ENCODE assay signal across 10 cellular contexts in the genomic region with DNA sequence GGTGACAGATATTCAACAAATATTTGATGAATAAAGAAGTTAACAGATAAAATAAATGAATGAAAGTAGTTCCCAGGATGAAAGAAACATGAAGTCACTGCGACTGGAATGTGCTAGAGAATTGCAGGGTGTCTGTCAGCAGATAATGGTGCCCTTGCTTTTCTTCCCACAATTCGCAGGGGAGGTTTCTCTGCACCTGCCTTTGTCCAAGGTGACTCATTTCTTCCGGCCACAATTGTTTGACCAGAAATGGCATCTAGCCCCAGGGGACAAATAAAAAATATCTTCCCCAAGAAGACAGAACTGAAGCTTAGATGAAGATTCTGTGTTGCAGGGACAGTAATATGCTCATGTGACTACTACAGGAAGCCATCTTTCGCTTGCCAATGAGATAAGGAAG.
DNase-seq lines count a peak whose midpoint lies in the region; ATAC-seq and TF ChIP-seq lines count a peak whose summit lies in the region.
"Had no signal": no experiment of that assay in that cellular context is flagged by ENCODE, and none has a peak within 500 bp of the region (broad histone marks: within the 10 kb centered on the region; RNA-seq: fewer than 3 reads in every experiment).

No MANE protein-coding gene starts in this region.

- H3K9me3 ChIP-seq in trophoblast cell (ENCODE audit: insufficient read depth, low read depth, low read length) = peaks cover 3% of the 10 kb centered on the region

- ATAC-seq in HG03095 (IDR thresholded peaks at IDR 0.05; ENCODE audit: unreplicated experiment) = no peak

- in situ Hi-C loops in astrocyte of the cerebellum (cut with HindIII; ENCODE audit: low sequenced_read_pairs) = no loop called here

- no peak overlapping the region for H3K14ac ChIP-seq in trophoblast cell (ENCODE audit: low read length)

- no peak overlapping the region for H4K91ac ChIP-seq in trophoblast cell (ENCODE audit: low read depth, low read length)

- no peak for TF ChIP-seq POLR2A in NB4 (IDR thresholded peaks at IDR 0.05; ENCODE audit: extremely low read depth, insufficient read length)

- no peak overlapping the region for H3K4me3 ChIP-seq in NB4 (ENCODE audit: low read depth, low read length)
- no peak overlapping the region for H3K4me3 ChIP-seq in astrocyte of the cerebellum (ENCODE audit: low read depth, low read length)
- no peak overlapping the region for H3K4me3 ChIP-seq in trophoblast cell (ENCODE audit: low read depth, low read length)

- no peak overlapping the region for H3K23ac ChIP-seq in trophoblast cell (ENCODE audit: low read length)

- no peak for TF ChIP-seq CTCF in NB4 (IDR thresholded peaks at IDR 0.05; ENCODE audit: low read depth, low read length)
- no peak for TF ChIP-seq CTCF in astrocyte of the cerebellum (IDR thresholded peaks at IDR 0.05; ENCODE audit: low read depth, low read length, missing control alignments)

- WGBS in trophoblast cell (ENCODE audit: extremely low coverage, insufficient coverage, insufficient read length) = no CpG with 5 or more reads among the region's 4 CpGs

- no peak overlapping the region for H4K12ac ChIP-seq in trophoblast cell (ENCODE audit: low read depth, low read length)

- DNase-seq in DMS53 (lab: John Stamatoyannopoulos, UW) (peak; percentile 15), DMS53 treated with DMSO at 0.1 percent for 48 hours (lab: John Stamatoyannopoulos, UW; ENCODE audit: unreplicated experiment) (no peak), NB4 (ENCODE audit: low read depth) (peak; percentile 94), astrocyte of the cerebellum (ENCODE audit: low read depth) (peak; percentile 5), trophoblast cell (peak; percentile 75 to 96), NCI-H2107 (lab: John Stamatoyannopoulos, UW) (no peak), amniotic stem cell (lab: John Stamatoyannopoulos, UW) (no peak)
- DNase-seq: GDM1 had no signal

- peaks cover 0 to 6% of the 10 kb centered on the region in 2 experiments for H3K4me1 ChIP-seq in trophoblast cell (ENCODE audit: control insufficient read depth in 1 of 2, insufficient read depth in 2 of 2, low read length in 2 of 2)

- no peak overlapping the region for H2BK12ac ChIP-seq in trophoblast cell (ENCODE audit: low read length)

- H2AK5ac ChIP-seq in trophoblast cell (ENCODE audit: low read length) = no peak overlapping the region

- H3K27ac ChIP-seq in trophoblast cell (ENCODE audit: low read depth, low read length) = peak overlapping the region; percentile 9
- H3K27ac ChIP-seq: VCaP had no signal

- no peak overlapping the region for H3K4ac ChIP-seq in trophoblast cell (ENCODE audit: low read depth, low read length)

- no peak overlapping the region for H3K9ac ChIP-seq in trophoblast cell (ENCODE audit: low read length)

- H3K4me2 ChIP-seq in trophoblast cell (ENCODE audit: low read length) = no peak overlapping the region

- H3K79me2 ChIP-seq in trophoblast cell (ENCODE audit: control insufficient read depth, insufficient read depth, low read length, poor library complexity) = no peaks in the 10 kb centered on the region

- no peak overlapping the region for H4K8ac ChIP-seq in trophoblast cell (ENCODE audit: low read depth, low read length)

- no peaks in the 10 kb centered on the region for H3K27me3 ChIP-seq in trophoblast cell (ENCODE audit: insufficient read depth, low read length)

- H2BK5ac ChIP-seq in trophoblast cell (ENCODE audit: low read depth, low read length, poor library complexity) = no peak overlapping the region

- H3K18ac ChIP-seq in trophoblast cell (ENCODE audit: low read length) = no peak overlapping the region

- H2AFZ ChIP-seq in trophoblast cell (ENCODE audit: insufficient read depth, low read length, poor library complexity) = no peak overlapping the region

- no peaks in the 10 kb centered on the region for H3K36me3 ChIP-seq in trophoblast cell (ENCODE audit: control insufficient read depth in 1 of 2, insufficient read depth in 2 of 2, low read length in 2 of 2)

- no peak overlapping the region for H2BK120ac ChIP-seq in trophoblast cell (ENCODE audit: insufficient read depth, low read length, poor library complexity)

- H3K79me1 ChIP-seq in trophoblast cell (ENCODE audit: low read length) = peaks cover 14% of the 10 kb centered on the region

Comparison
In these comparisons a context has a peak if more than half of its experiments do, and no peak if none do; other contexts are left out.
1. DNase-seq: peak in DMS53 (single experiment), NB4 (single experiment), astrocyte of the cerebellum (single experiment) and trophoblast cell (2 of 2); none in DMS53 treated with DMSO at 0.1 percent for 48 hours (single experiment), NCI-H2107 (single experiment) and amniotic stem cell (single experiment).